9 cellular contexts compared by ENCODE assay signal in the genomic region with DNA sequence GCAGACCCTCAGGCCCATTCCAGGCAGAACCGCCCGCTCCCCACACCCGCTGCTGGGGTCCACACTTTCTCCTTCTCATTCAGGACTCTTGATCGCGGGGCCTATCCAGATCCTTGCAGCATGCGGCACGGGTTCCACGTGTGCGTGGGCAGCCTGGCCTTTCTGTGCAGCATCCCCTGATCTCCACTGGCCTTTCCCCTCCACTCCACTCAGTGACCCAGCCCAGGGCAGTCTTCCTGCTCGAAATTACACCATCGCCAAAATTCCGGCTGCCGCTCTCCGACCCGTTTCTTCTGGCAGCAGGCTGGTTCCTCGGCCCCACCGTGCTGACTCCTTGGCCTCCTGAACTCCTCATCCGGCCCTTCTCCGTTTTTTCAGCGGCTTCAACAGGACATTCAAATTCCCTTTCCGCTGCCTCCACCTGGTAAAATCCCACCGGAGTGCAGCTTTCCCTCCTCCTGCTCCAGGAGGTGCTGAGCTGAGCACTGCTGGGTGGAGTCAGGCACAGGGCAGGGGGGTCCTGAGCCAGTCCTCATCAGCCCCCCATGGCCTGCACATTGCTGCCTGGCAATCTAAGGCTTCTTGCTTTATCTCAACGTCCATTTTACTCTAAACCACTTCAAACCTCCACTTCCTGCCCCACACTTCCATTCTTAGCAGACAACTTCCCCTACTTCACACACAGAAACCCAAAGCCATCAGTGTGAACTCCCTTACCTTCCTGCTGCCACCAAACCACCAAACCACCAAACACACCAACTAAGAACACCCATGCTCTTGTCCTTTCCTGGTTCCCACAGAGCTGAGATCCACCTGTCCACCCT. TPM values are rescaled to one million over a fixed set of nuclear protein-coding genes. Genes with fewer than 3 reads are reported as not detected.
DNase-seq lines count a peak whose midpoint lies in the region; ATAC-seq and TF ChIP-seq lines count a peak whose summit lies in the region.
"Had no signal": no experiment of that assay in that cellular context is flagged by ENCODE, and none has a peak within 500 bp of the region (broad histone marks: within the 10 kb centered on the region; RNA-seq: fewer than 3 reads in every experiment).

No MANE protein-coding gene starts in this region.

- ATAC-seq in activated CD4-positive, alpha-beta T cell treated with anti-CD3 and anti-CD28 coated beads for 36 hours = peak; percentile 85
- ATAC-seq in HG02870 (IDR thresholded peaks at IDR 0.05; ENCODE audit: unreplicated experiment) = peak; percentile 63

- no peaks in the 10 kb centered on the region for H3K9me3 Mint-ChIP-seq in activated CD4-positive, alpha-beta T cell treated with anti-CD3 and anti-CD28 coated beads for 36 hours (ENCODE audit: low read depth)
- H3K9me3 Mint-ChIP-seq in nephron progenitor cell = no peaks in the 10 kb centered on the region

- POLR2A ChIA-PET in activated CD4-positive, alpha-beta T cell treated with anti-CD3 and anti-CD28 coated beads for 36 hours (lab: Charles Lee) = interaction anchor here (0.7 kb wide), 1 partner anchor 9 kb away, joined by 4 read pairs; a partner anchor contains a TSS

- no peaks in the 10 kb centered on the region for H3K27me3 Mint-ChIP-seq in activated CD4-positive, alpha-beta T cell treated with anti-CD3 and anti-CD28 coated beads for 36 hours
- H3K27me3 Mint-ChIP-seq in nephron progenitor cell (ENCODE audit: low read depth, poor library complexity) = no peaks in the 10 kb centered on the region

- H3K4me3 Mint-ChIP-seq in activated CD4-positive, alpha-beta T cell treated with anti-CD3 and anti-CD28 coated beads for 36 hours = peak overlapping the region; percentile 15
- H3K4me3 Mint-ChIP-seq in nephron progenitor cell = no peak overlapping the region

- H3K4me3 ChIP-seq in WERI-Rb-1 (ENCODE audit: low read depth, low read length) = no peak overlapping the region
- H3K4me3 ChIP-seq: A549 had no signal

- H3K27me3 ChIP-seq in WERI-Rb-1 (ENCODE audit: insufficient read depth, low read depth, severe bottlenecking) = no peaks in the 10 kb centered on the region

- H3K36me3 ChIP-seq in WERI-Rb-1 = peaks cover 33% of the 10 kb centered on the region

- CTCF ChIA-PET in activated CD4-positive, alpha-beta T cell treated with anti-CD3 and anti-CD28 coated beads for 36 hours (lab: Charles Lee) = interaction anchor here (0.9 kb wide), 2 partner anchors 14 to 47 kb away, joined by 3 to 5 read pairs; no protein-coding TSS in a partner anchor

- peaks cover 55% of the 10 kb centered on the region for H3K4me1 Mint-ChIP-seq in activated CD4-positive, alpha-beta T cell treated with anti-CD3 and anti-CD28 coated beads for 36 hours
- peaks cover 14% of the 10 kb centered on the region for H3K4me1 Mint-ChIP-seq in nephron progenitor cell

- H3K36me3 Mint-ChIP-seq in activated CD4-positive, alpha-beta T cell treated with anti-CD3 and anti-CD28 coated beads for 36 hours (ENCODE audit: low read depth) = peaks cover 47% of the 10 kb centered on the region
- peaks cover 41% of the 10 kb centered on the region for H3K36me3 Mint-ChIP-seq in nephron progenitor cell (ENCODE audit: low read depth)

- no peak for TF ChIP-seq CTCF in nephron progenitor cell (IDR thresholded peaks at IDR 0.05)
- no peak for TF ChIP-seq CTCF in WERI-Rb-1 (IDR thresholded peaks at IDR 0.05; ENCODE audit: low read depth, low read length)

- intact Hi-C loops in activated CD4-positive, alpha-beta T cell treated with anti-CD3 and anti-CD28 coated beads for 36 hours (cut with DNase I, micrococcal nuclease) = no loop called here

- peak overlapping the region; percentile 55 for H3K27ac Mint-ChIP-seq in activated CD4-positive, alpha-beta T cell treated with anti-CD3 and anti-CD28 coated beads for 36 hours
- H3K27ac Mint-ChIP-seq in nephron progenitor cell = peak overlapping the region; percentile 89

- DNase-seq in activated CD4-positive, alpha-beta T cell treated with anti-CD3 and anti-CD28 coated beads for 36 hours = peak; percentile 32
- DNase-seq in activated CD4-positive, alpha-beta T cell treated with anti-CD3 and anti-CD28 coated beads for 4 hours = no peak
- DNase-seq in OCI-M1 (lab: John Stamatoyannopoulos, UW) (peak; percentile 34), nephron progenitor cell (no peak), globus pallidus (ENCODE audit: low spot score) (no peak), WERI-Rb-1 (no peak), hippocampal formation (lab: John Stamatoyannopoulos, UW) (no peak)

- H3K9me3 ChIP-seq in WERI-Rb-1 (ENCODE audit: severe bottlenecking) = no peaks in the 10 kb centered on the region
- H3K9me3 ChIP-seq: A549 had no signal

- H3K27ac ChIP-seq in WERI-Rb-1 = no peak overlapping the region
- H3K27ac ChIP-seq: A549 had no signal

RNA-seq across cellular contexts. Expression of a gene that starts 9.0 kb away (rescaled TPM):
- 10 to 100 TPM; 39.8 to 54.2 TPM for total RNA-seq in activated CD4-positive, alpha-beta T cell treated with anti-CD3 and anti-CD28 coated beads for 36 hours

RNA-seq across cellular contexts. Expression of a gene that starts 25.2 kb away (rescaled TPM):
- total RNA-seq in activated CD4-positive, alpha-beta T cell treated with anti-CD3 and anti-CD28 coated beads for 36 hours = under 1 TPM in 1 of 2 experiments, not detected in 1; 0.11 TPM

RNA-seq across cellular contexts. Expression of a gene that starts 49.4 kb away (rescaled TPM):
- total RNA-seq in activated CD4-positive, alpha-beta T cell treated with anti-CD3 and anti-CD28 coated beads for 36 hours = 10 to 100 TPM; 17.7 to 20.5 TPM

Comparison
In these comparisons a context has a peak if more than half of its experiments do, and no peak if none do; other contexts are left out.
1. DNase-seq: peak in activated CD4-positive, alpha-beta T cell treated with anti-CD3 and anti-CD28 coated beads for 36 hours (single experiment) and OCI-M1 (single experiment); none in activated CD4-positive, alpha-beta T cell treated with anti-CD3 and anti-CD28 coated beads for 4 hours (0 of 2), nephron progenitor cell (single experiment), globus pallidus (single experiment), WERI-Rb-1 (single experiment) and hippocampal formation (0 of 2).